Comparison of ENCODE assay signal across 10 cellular contexts in the genomic region with DNA sequence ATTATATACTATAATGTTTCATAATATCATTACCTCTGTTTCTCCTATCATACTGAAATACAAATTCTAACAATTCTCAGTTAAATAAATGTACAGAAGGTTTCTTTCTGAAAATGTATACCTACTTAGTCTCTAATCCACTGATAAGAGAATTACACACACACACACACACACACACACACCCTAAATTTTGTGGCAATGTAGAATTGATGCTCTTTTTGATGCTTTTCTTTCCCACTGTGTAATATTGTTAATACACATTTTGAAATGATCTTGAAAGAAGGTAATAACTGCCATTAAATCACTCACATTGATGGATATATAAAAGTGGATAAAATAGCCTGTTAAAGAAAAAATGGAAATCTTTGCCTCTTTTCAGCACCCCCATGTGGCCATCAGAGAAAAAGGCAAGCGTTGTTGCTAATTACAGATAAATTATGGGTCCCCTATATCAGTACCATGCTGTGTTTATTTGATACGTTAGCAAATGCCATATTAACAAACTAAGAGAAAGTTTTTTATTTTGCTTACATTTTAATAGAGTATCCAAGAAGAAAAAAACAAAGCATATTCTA.
DNase-seq lines count a peak whose midpoint lies in the region; ATAC-seq and TF ChIP-seq lines count a peak whose summit lies in the region.
"Had no signal": no experiment of that assay in that cellular context is flagged by ENCODE, and none has a peak within 500 bp of the region (broad histone marks: within the 10 kb centered on the region; RNA-seq: fewer than 3 reads in every experiment).

No MANE protein-coding gene starts in this region.

- DNase-seq in NCI-H1694 treated with DMSO at 0.1 percent for 48 hours (lab: John Stamatoyannopoulos, UW) = peak; percentile 7
- no peak for DNase-seq in NCI-H1694 (lab: John Stamatoyannopoulos, UW)
- peak; percentile 31 for DNase-seq in LHCN-M2 (ENCODE audit: low read depth)
- DNase-seq in osteocyte (ENCODE audit: extremely low spot score, unreplicated experiment) = no peak
- DNase-seq in islet precursor cell = no peak
- DNase-seq: NCI-H1436 treated with DMSO at 0.1 percent for 48 hours had no signal

- no peaks in the 10 kb centered on the region for H3K27me3 Mint-ChIP-seq in brain
- H3K27me3 Mint-ChIP-seq in osteocyte (ENCODE audit: unreplicated experiment) = no peaks in the 10 kb centered on the region

- H3K4me3 Mint-ChIP-seq in brain = no peak overlapping the region
- no peak overlapping the region for H3K4me3 Mint-ChIP-seq in osteocyte (ENCODE audit: unreplicated experiment)
- H3K4me3 Mint-ChIP-seq: T-helper 2 cell treated with Interferon-gamma antibody and Interleukin-4, amounts not matched to agents 5 μg/mL and 100 μg/mL, for 36 hours had no signal

- H3K27ac Mint-ChIP-seq in brain (no peak overlapping the region), osteocyte (ENCODE audit: unreplicated experiment) (no peak overlapping the region)
- H3K27ac Mint-ChIP-seq: T-helper 2 cell treated with Interferon-gamma antibody and Interleukin-4, amounts not matched to agents 5 μg/mL and 100 μg/mL, for 36 hours had no signal

- H3K9me3 Mint-ChIP-seq in brain (peaks cover 0 to 6% (median 0%) of the 10 kb centered on the region in 5 experiments), osteocyte (ENCODE audit: unreplicated experiment) (peaks cover 5% of the 10 kb centered on the region)
- H3K9me3 Mint-ChIP-seq: T-helper 2 cell treated with Interferon-gamma antibody and Interleukin-4, amounts not matched to agents 5 μg/mL and 100 μg/mL, for 36 hours had no signal

- TF ChIP-seq CTCF in brain (conservative IDR thresholded peaks at IDR 0.05) (peak; percentile 54 to 66), osteocyte (IDR thresholded peaks at IDR 0.05) (peak; percentile 52)

- ATAC-seq in GM21786 (IDR thresholded peaks at IDR 0.05; ENCODE audit: unreplicated experiment) (no peak), HG03108 (IDR thresholded peaks at IDR 0.05; ENCODE audit: unreplicated experiment) (no peak)

- H3K4me1 Mint-ChIP-seq in brain = no peaks in the 10 kb centered on the region
- no peaks in the 10 kb centered on the region for H3K4me1 Mint-ChIP-seq in osteocyte (ENCODE audit: unreplicated experiment)

- no peaks in the 10 kb centered on the region for H3K36me3 Mint-ChIP-seq in brain
- H3K36me3 Mint-ChIP-seq in osteocyte (ENCODE audit: unreplicated experiment) = no peaks in the 10 kb centered on the region

Comparison
In these comparisons a context has a peak if more than half of its experiments do, and no peak if none do; other contexts are left out.
1. DNase-seq: peak in NCI-H1694 treated with DMSO at 0.1 percent for 48 hours (single experiment) and LHCN-M2 (single experiment); none in NCI-H1694 (single experiment), osteocyte (single experiment) and islet precursor cell (single experiment).